Comparison of ENCODE assay signal across 1 cellular context in genomic region chr15:63372753-63373152, GRCh38.
TF ChIP-seq lines count a peak whose summit lies in the region.

No MANE protein-coding gene starts in this region.

TF ChIP-seq in WTC11, 78 proteins besides CTCF, POLR2A, EP300 and RAD21:
- TF ChIP-seq STAT6 (CRISPR knock-in tag; conservative IDR thresholded peaks at IDR 0.05; ENCODE audit: low read depth) (no peak), SP1 (CRISPR knock-in tag; conservative IDR thresholded peaks at IDR 0.05) (no peak), SMAD4 (CRISPR knock-in tag; IDR thresholded peaks at IDR 0.05) (no peak), FOXK1 (CRISPR knock-in tag; IDR thresholded peaks at IDR 0.05) (no peak), JAZF1 (CRISPR knock-in tag; IDR thresholded peaks at IDR 0.05) (no peak), PREB (CRISPR knock-in tag; IDR thresholded peaks at IDR 0.05; ENCODE audit: borderline replicate concordance) (no peak), OVOL2 (CRISPR knock-in tag; IDR thresholded peaks at IDR 0.05; ENCODE audit: borderline replicate concordance) (no peak), CREM (CRISPR knock-in tag; IDR thresholded peaks at IDR 0.05) (no peak), ERG (CRISPR knock-in tag; IDR thresholded peaks at IDR 0.05) (no peak), MXD4 (CRISPR knock-in tag; IDR thresholded peaks at IDR 0.05; ENCODE audit: borderline replicate concordance) (no peak), NR2C2 (CRISPR knock-in tag; IDR thresholded peaks at IDR 0.05) (no peak), EMX1 (CRISPR knock-in tag; IDR thresholded peaks at IDR 0.05) (no peak), KAT7 (CRISPR knock-in tag; IDR thresholded peaks at IDR 0.05; ENCODE audit: borderline replicate concordance) (no peak), GABPB1 (CRISPR knock-in tag; IDR thresholded peaks at IDR 0.05) (no peak), NR1H2 (CRISPR knock-in tag; IDR thresholded peaks at IDR 0.05) (no peak), NR3C1 (CRISPR knock-in tag; conservative IDR thresholded peaks at IDR 0.05; ENCODE audit: low read depth) (no peak)
